8 cellular contexts compared by ENCODE assay signal in genomic region chr17:17237026-17237799, GRCh38. TPM values are rescaled to one million over a fixed set of nuclear protein-coding genes. Genes with fewer than 3 reads are reported as not detected.
DNase-seq lines count a peak whose midpoint lies in the region; ATAC-seq and TF ChIP-seq lines count a peak whose summit lies in the region.

TSS of gene FLCN (minus strand) at chr17:17237168. CDS start at chr17:17228137, 9,031 bp downstream.

- H3K4me3 ChIP-seq in choroid plexus epithelial cell (ENCODE audit: low read depth, low read length): peak within 1 kb of the TSS; percentile 100

- DNase-seq in Ammon's horn (ENCODE audit: low spot score) (peak; percentile 95), NCI-H510A (lab: John Stamatoyannopoulos, UW) (peak; percentile 68), choroid plexus epithelial cell (ENCODE audit: low read depth) (peak; percentile 92), kidney glomerular epithelial cell (lab: John Stamatoyannopoulos, UW) (peak; percentile 94)
- peak; percentile 93 for DNase-seq in activated CD4-positive, alpha-beta T cell treated with anti-CD3 and anti-CD28 coated beads for 36 hours
- peak; percentile 79 to 85 for DNase-seq in stimulated activated CD4-positive, alpha-beta T cell treated with anti-CD3 and anti-CD28 coated beads, Interleukin-15, amount 100 ng/mL, for 48 hours (ENCODE audit: low read depth in 2 of 2)

- CTCF ChIA-PET in activated CD4-positive, alpha-beta T cell treated with anti-CD3 and anti-CD28 coated beads for 36 hours (lab: Charles Lee): interaction anchor here (0.8 kb wide), 2 partner anchors 36 to 93 kb away, joined by 3 read pairs; no protein-coding TSS in a partner anchor

- POLR2A ChIA-PET in activated CD4-positive, alpha-beta T cell treated with anti-CD3 and anti-CD28 coated beads for 36 hours (lab: Charles Lee): interaction anchor here (0.7 kb wide), 2 partner anchors 30 to 44 kb away, joined by 5 to 9 read pairs; partner anchors contain the start of gene COPS3

- peaks cover 31% of the 10 kb centered on the region for H3K4me1 Mint-ChIP-seq in activated CD4-positive, alpha-beta T cell treated with anti-CD3 and anti-CD28 coated beads for 36 hours

- no peaks in the 10 kb centered on the region for H3K27me3 Mint-ChIP-seq in activated CD4-positive, alpha-beta T cell treated with anti-CD3 and anti-CD28 coated beads for 36 hours

- no peaks in the 10 kb centered on the region for H3K9me3 Mint-ChIP-seq in activated CD4-positive, alpha-beta T cell treated with anti-CD3 and anti-CD28 coated beads for 36 hours (ENCODE audit: low read depth)

- no peak for TF ChIP-seq CTCF in choroid plexus epithelial cell (conservative IDR thresholded peaks at IDR 0.05; ENCODE audit: low read depth, low read length)

- intact Hi-C loops in activated CD4-positive, alpha-beta T cell treated with anti-CD3 and anti-CD28 coated beads for 36 hours (cut with DNase I, micrococcal nuclease): loop anchor here (1.0 to 10.0 kb wide), 14 partner anchors 31 to 946 kb away; partner anchors contain the start of genes COPS3 (in 2 of the 2), PLD6 (in 2 of the 2), ALKBH5 (in 1 of the 2) and ATPAF2 (in 1 of the 2)

- peak within 1 kb of the TSS; percentile 81 for H3K4me3 Mint-ChIP-seq in activated CD4-positive, alpha-beta T cell treated with anti-CD3 and anti-CD28 coated beads for 36 hours

- H3K27ac Mint-ChIP-seq in activated CD4-positive, alpha-beta T cell treated with anti-CD3 and anti-CD28 coated beads for 36 hours: peak within 1 kb of the TSS; percentile 98

- peak; percentile 63 for ATAC-seq in HG03378 (IDR thresholded peaks at IDR 0.05; ENCODE audit: unreplicated experiment)
- peak; percentile 90 for ATAC-seq in activated CD4-positive, alpha-beta T cell treated with anti-CD3 and anti-CD28 coated beads for 36 hours

- TF ChIP-seq POLR2A in GM19099 (IDR thresholded peaks at IDR 0.05; ENCODE audit: extremely low read depth, insufficient read length, low read depth): peak; percentile 92

- peaks cover 2% of the 10 kb centered on the region for H3K36me3 Mint-ChIP-seq in activated CD4-positive, alpha-beta T cell treated with anti-CD3 and anti-CD28 coated beads for 36 hours (ENCODE audit: low read depth)

RNA-seq across cellular contexts. Expression of gene FLCN, which starts in this region (rescaled TPM):
- 10 to 100 TPM; 12.3 to 18.8 TPM for total RNA-seq in activated CD4-positive, alpha-beta T cell treated with anti-CD3 and anti-CD28 coated beads for 36 hours

Comparison
In these comparisons a context has a peak if more than half of its experiments do, and no peak if none do; other contexts are left out.
1. Peak in every context shown above with its lines: DNase-seq, ATAC-seq and H3K4me3 ChIP-seq.